ENCODE assay signal across 29 cellular contexts in the genomic region with DNA sequence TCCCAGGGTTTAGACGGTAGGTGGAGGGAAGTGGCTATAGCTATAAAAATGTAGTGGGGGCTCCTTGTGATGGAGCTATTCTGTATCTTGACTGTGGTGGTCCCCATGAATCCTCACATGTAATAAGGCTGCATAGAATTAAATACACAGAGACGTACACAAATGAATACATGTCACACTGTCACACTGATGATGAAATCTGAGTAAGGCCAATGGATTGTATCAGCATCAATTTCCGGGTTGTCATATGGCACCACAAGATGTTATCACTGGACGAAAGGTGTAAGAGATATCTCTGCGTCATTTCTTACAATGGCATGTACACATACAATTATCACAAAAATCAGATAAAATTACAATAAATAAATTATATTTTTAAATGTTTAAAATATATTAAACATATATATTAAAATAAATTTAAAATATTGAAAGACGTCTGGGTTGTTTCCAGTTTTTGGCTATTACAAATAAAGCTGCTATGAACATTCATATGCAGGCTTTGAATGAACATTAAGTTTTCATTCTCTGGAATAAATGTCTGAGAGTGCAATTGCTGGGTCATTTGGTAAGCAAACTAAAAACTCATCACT. TPM values are rescaled to one million over a fixed set of nuclear protein-coding genes. Genes with fewer than 3 reads are reported as not detected.
"Had no signal": no experiment of that assay in that cellular context is flagged by ENCODE, and none has a peak within 500 bp of the region (broad histone marks: within the 10 kb centered on the region; RNA-seq: fewer than 3 reads in every experiment).

No MANE protein-coding gene starts in this region.

- FAIRE-seq: urothelium cell line had no signal

- DNase-seq: stimulated activated CD4-positive, alpha-beta T cell treated with anti-CD3 and anti-CD28 coated beads, Interleukin-2, amount 100 ng/mL, for 48 hours; stimulated activated CD4-positive, alpha-beta T cell treated with anti-CD3 and anti-CD28 coated beads, Interleukin-4, amount 100 ng/mL, for 1 hour; stimulated activated CD4-positive, alpha-beta T cell treated with anti-CD3 and anti-CD28 coated beads, Interleukin-4, amount 100 ng/mL, for 24 hours; stimulated activated CD4-positive, alpha-beta T cell treated with anti-CD3 and anti-CD28 coated beads, Interleukin-4, amount 100 ng/mL, for 4 hours; stimulated activated CD8-positive, alpha-beta memory T cell treated with anti-CD3 and anti-CD28 coated beads, Interleukin-4, amount 100 ng/mL, for 48 hours; stimulated activated naive B cell treated with anti-CD40 and anti-IgM and Interleukin-4, amounts not matched to agents 10 μg/mL and 1 μg/mL and 100 μg/mL, for 72 hours; stimulated activated naive CD4-positive, alpha-beta T cell; stimulated activated naive CD4-positive, alpha-beta T cell treated with Interleukin-2 at 50 U/mL for 16 hours; stimulated activated naive CD8-positive, alpha-beta T cell treated with anti-CD3 and anti-CD28 coated beads, Interleukin-15, amount 100 ng/mL, for 72 hours; stimulated activated naive CD8-positive, alpha-beta T cell treated with anti-CD3 and anti-CD28 coated beads, Interleukin-15, Interleukin-2, amounts not matched to agents 100 U/mL and 50 U/mL, for 24 hours; stomach; substantia nigra; thyroid gland; tibial artery; transverse colon; upper lobe of right lung; uterus had no signal

- H3K27ac ChIP-seq: stomach, suprapubic skin, testis, thoracic aorta, thyroid gland, tibial artery, tibial nerve, transverse colon, upper lobe of right lung, uterus, vagina had no signal

- H3K4me3 ChIP-seq: stomach, suprapubic skin, testis, thoracic aorta, thyroid gland, tibial artery, tibial nerve, transverse colon, upper lobe of right lung, uterus, vagina had no signal

- H3K36me3 ChIP-seq: suprapubic skin, thoracic aorta, thyroid gland, transverse colon, upper lobe of right lung, uterus, vagina had no signal

- ATAC-seq: stimulated activated effector memory CD8-positive, alpha-beta T cell treated with anti-CD3 and anti-CD28 coated beads, Interleukin-12 subunit alpha, Interleukin-12 subunit beta, amount 100 ng/mL, for 72 hours; stimulated activated memory B cell treated with anti-CD40 and anti-IgM and Interleukin-4, amounts not matched to agents 10 μg/mL and 1 μg/mL and 100 μg/mL, for 72 hours; stimulated activated naive B cell treated with anti-CD40 and anti-IgM and Interleukin-4, amounts not matched to agents 10 μg/mL and 1 μg/mL and 100 μg/mL, for 72 hours; stimulated activated naive CD8-positive, alpha-beta T cell treated with anti-CD3 and anti-CD28 coated beads, Interleukin-15, amount 100 ng/mL, for 72 hours; stimulated activated naive CD8-positive, alpha-beta T cell treated with anti-CD3 and anti-CD28 coated beads, Interleukin-15, Interleukin-2, amounts not matched to agents 100 U/mL and 50 U/mL, for 24 hours; upper lobe of right lung had no signal

- H3K4me1 ChIP-seq: stomach, suprapubic skin, testis, thyroid gland, tibial artery, tibial nerve, transverse colon, upper lobe of right lung, uterus, vagina had no signal

- H3K9me3 Mint-ChIP-seq: type B pancreatic cell had no signal

- H3K27ac Mint-ChIP-seq: stimulated activated effector memory CD8-positive, alpha-beta T cell treated with anti-CD3 and anti-CD28 coated beads, Interleukin-12 subunit alpha, Interleukin-12 subunit beta, amount 100 ng/mL, for 72 hours; stimulated activated memory B cell treated with anti-CD40 and anti-IgM and Interleukin-4, amounts not matched to agents 10 μg/mL and 1 μg/mL and 100 μg/mL, for 72 hours; stimulated activated naive B cell treated with anti-CD40 and anti-IgM and Interleukin-4, amounts not matched to agents 10 μg/mL and 1 μg/mL and 100 μg/mL, for 72 hours; stimulated activated naive CD8-positive, alpha-beta T cell treated with anti-CD3 and anti-CD28 coated beads, Interleukin-15, Interleukin-2, amounts not matched to agents 100 ng/mL and 50 ng/mL, for 24 hours; type B pancreatic cell had no signal

- H3K4me1 Mint-ChIP-seq: stimulated activated effector memory CD8-positive, alpha-beta T cell treated with anti-CD3 and anti-CD28 coated beads, Interleukin-12 subunit alpha, Interleukin-12 subunit beta, amount 100 ng/mL, for 72 hours; stimulated activated memory B cell treated with anti-CD40 and anti-IgM and Interleukin-4, amounts not matched to agents 10 μg/mL and 1 μg/mL and 100 μg/mL, for 72 hours had no signal

- H3K27me3 ChIP-seq: stomach, suprapubic skin, testis, thyroid gland, tibial artery, tibial nerve, transverse colon, upper lobe of right lung, uterus, vagina had no signal

- H3K27me3 Mint-ChIP-seq: stimulated activated memory B cell treated with anti-CD40 and anti-IgM and Interleukin-4, amounts not matched to agents 10 μg/mL and 1 μg/mL and 100 μg/mL, for 72 hours; stimulated activated naive CD8-positive, alpha-beta T cell treated with anti-CD3 and anti-CD28 coated beads, Interleukin-15, amount 100 ng/mL, for 72 hours; stimulated activated naive CD8-positive, alpha-beta T cell treated with anti-CD3 and anti-CD28 coated beads, Interleukin-15, Interleukin-2, amounts not matched to agents 100 ng/mL and 50 ng/mL, for 24 hours; type B pancreatic cell had no signal

- H3K4me3 Mint-ChIP-seq: stimulated activated effector memory CD8-positive, alpha-beta T cell treated with anti-CD3 and anti-CD28 coated beads, Interleukin-12 subunit alpha, Interleukin-12 subunit beta, amount 100 ng/mL, for 72 hours; stimulated activated memory B cell treated with anti-CD40 and anti-IgM and Interleukin-4, amounts not matched to agents 10 μg/mL and 1 μg/mL and 100 μg/mL, for 72 hours; stimulated activated naive B cell treated with anti-CD40 and anti-IgM and Interleukin-4, amounts not matched to agents 10 μg/mL and 1 μg/mL and 100 μg/mL, for 72 hours; stimulated activated naive CD8-positive, alpha-beta T cell treated with anti-CD3 and anti-CD28 coated beads, Interleukin-15, amount 100 ng/mL, for 72 hours; stimulated activated naive CD8-positive, alpha-beta T cell treated with anti-CD3 and anti-CD28 coated beads, Interleukin-15, Interleukin-2, amounts not matched to agents 100 ng/mL and 50 ng/mL, for 24 hours; type B pancreatic cell had no signal

- H3K9me3 ChIP-seq: suprapubic skin, testis, thyroid gland had no signal

RNA-seq across cellular contexts. Expression of gene LEP, which starts 38.1 kb away (rescaled TPM):
- total RNA-seq: stomach, temporal lobe, thoracic aorta, upper lobe of right lung, urinary bladder, uterus had no signal
